ENCODE assay signal across 11 cellular contexts in genomic region chr5:160873560-160874200, GRCh38. TPM values are rescaled to one million over a fixed set of nuclear protein-coding genes. Genes with fewer than 3 reads are reported as not detected.
DNase-seq lines count a peak whose midpoint lies in the region; ATAC-seq, FAIRE-seq and TF ChIP-seq lines count a peak whose summit lies in the region.
"Not testable (repeated sequence)": the region's sequence is repeated elsewhere in the genome, so short reads cannot be mapped to it uniquely, and the experiment has no call there.
"Had no signal": no experiment of that assay in that cellular context is flagged by ENCODE, and none has a peak within 500 bp of the region (broad histone marks: within the 10 kb centered on the region; RNA-seq: fewer than 3 reads in every experiment).

No MANE protein-coding gene starts in this region.

- H3K4me1 ChIP-seq in ES-I3 (ENCODE audit: insufficient read depth, low read length); NT2/D1 (ENCODE audit: insufficient read depth, insufficient read length); ectodermal cell (ENCODE audit: control insufficient read depth, insufficient read depth, low read length); iPS DF 6.9 (ENCODE audit: control insufficient read depth, insufficient read depth, low read length); HepG2 (ENCODE audit: insufficient read depth, low read length); small intestine (ENCODE audit: control insufficient read depth in 2 of 2, insufficient read depth in 1 of 2, low read depth in 1 of 2, low read length in 1 of 2): not testable (repeated sequence)

- H3K27me3 Mint-ChIP-seq in nephron progenitor cell (ENCODE audit: low read depth, poor library complexity): not testable (repeated sequence)

- CTCF ChIA-PET in HepG2 (lab: Yijun Ruan, JAX; ENCODE audit: low intra/inter-chr PET ratio, low total read pairs): not testable (repeated sequence)

- H3K4me3 Mint-ChIP-seq in nephron progenitor cell: peak overlapping the region; percentile 85

- H3K36me3 ChIP-seq in ES-I3 (ENCODE audit: insufficient read depth, low read length); NT2/D1 (ENCODE audit: insufficient read depth, insufficient read length, low read length); ectodermal cell (ENCODE audit: control insufficient read depth, insufficient read depth, low read length); iPS DF 6.9 (ENCODE audit: control insufficient read depth, insufficient read depth, low read length); HepG2 (replicated peaks in 1 of 2; ENCODE audit: control insufficient read depth in 1 of 2, insufficient read depth in 2 of 2, low read length in 2 of 2); small intestine (ENCODE audit: control insufficient read depth in 2 of 2, insufficient read depth in 2 of 2, low read length in 2 of 2): not testable (repeated sequence)

- H3K9me3 Mint-ChIP-seq in nephron progenitor cell: peaks cover 14% of the 10 kb centered on the region

- not testable (repeated sequence) for H3K27ac Mint-ChIP-seq in nephron progenitor cell

- H3K79me2 ChIP-seq in HepG2 (ENCODE audit: insufficient read depth, low read length): not testable (repeated sequence)

- H3K27ac ChIP-seq in ectodermal cell (ENCODE audit: insufficient read depth, low read depth, low read length, poor library complexity, severe bottlenecking); iPS DF 6.9 (ENCODE audit: low read length); HepG2 (ENCODE audit: extremely low read length, insufficient read depth, low read length); small intestine (ENCODE audit: low read depth in 1 of 2, low read length in 1 of 2): not testable (repeated sequence)

- H3K4me1 Mint-ChIP-seq in nephron progenitor cell: peaks cover 32% of the 10 kb centered on the region

- TF ChIP-seq EP300 in HepG2 (IDR thresholded peaks at IDR 0.05; ENCODE audit: low read depth in 2 of 2, low read length in 2 of 2); HepG2 (CRISPR knock-in tag; IDR thresholded peaks at IDR 0.05; ENCODE audit: borderline replicate concordance): not testable (repeated sequence)

- not testable (repeated sequence) for BruUV-seq in HepG2 (replicated peaks; lab: Mats Ljungman, UMichigan)

- TF ChIP-seq CTCF in HepG2 (CRISPR knock-in tag; IDR thresholded peaks at IDR 0.05); nephron progenitor cell (IDR thresholded peaks at IDR 0.05): not testable (repeated sequence)

- POLR2A ChIA-PET in HepG2 (lab: Yijun Ruan, JAX): not testable (repeated sequence)

- not testable (repeated sequence) for DNase-seq in NT2/D1 (ENCODE audit: low read depth, low spot score); iPS DF 6.9 (ENCODE audit: low read depth, low spot score); HepG2 (ENCODE audit: low spot score)
- peak; percentile 40 for DNase-seq in nephron progenitor cell
- DNase-seq in small intestine: peak; percentile 36

- intact Hi-C loops in HepG2 (cut with micrococcal nuclease; ENCODE audit: unreplicated experiment): not testable (repeated sequence)

- not testable (repeated sequence) for H2AFZ ChIP-seq in HepG2 (ENCODE audit: low read length)

- H3K4me3 ChIP-seq in NT2/D1 (ENCODE audit: insufficient read length, low read depth) (peak overlapping the region; percentile 29), ectodermal cell (ENCODE audit: insufficient read depth, low read depth, low read length) (peak overlapping the region; percentile 20), iPS DF 6.9 (ENCODE audit: low read length) (peak overlapping the region; percentile 25; the same call in 1 of the 2 replicates)
- H3K4me3 ChIP-seq in HepG2 (replicated peaks in 1 of 3; ENCODE audit: insufficient read depth in 1 of 3, low read depth in 2 of 3, low read length in 3 of 3); small intestine (ENCODE audit: low read depth in 1 of 2, low read length in 2 of 2): not testable (repeated sequence)

- FAIRE-seq in HepG2 (lab: Jason Lieb, UNC); small intestine (lab: Jason Lieb, UNC): not testable (repeated sequence)

- TF ChIP-seq POLR2A in HepG2 (IDR thresholded peaks at IDR 0.05; ENCODE audit: insufficient read depth in 1 of 2, low read depth in 2 of 2, low read length in 2 of 2): not testable (repeated sequence)

- in situ Hi-C loops in HepG2 (cut with HindIII; ENCODE audit: extremely low pct_ligation_motif_present, low pct_unique_long_range_greater_than_20kb): not testable (repeated sequence)

- not testable (repeated sequence) for H3K9me3 ChIP-seq in ES-I3 (ENCODE audit: control insufficient read depth, insufficient read depth, low read length); NT2/D1 (ENCODE audit: insufficient read depth, low read length); ectodermal cell (ENCODE audit: control insufficient read depth, low read length); iPS DF 6.9 (ENCODE audit: control insufficient read depth, insufficient read depth, low read length); HepG2 (ENCODE audit: low read length); small intestine (ENCODE audit: control insufficient read depth, low read depth)

- peaks cover 10% of the 10 kb centered on the region for H3K36me3 Mint-ChIP-seq in nephron progenitor cell (ENCODE audit: low read depth)

- WGBS in ectodermal cell, 2 experiments: 11 to 16% methylated on average over 16 to 19 of the region's 21 CpGs
- no CpG with 5 or more reads among the region's 21 CpGs for WGBS in iPS DF 6.9 (ENCODE audit: insufficient coverage, insufficient read length)
- 79% methylated on average over 5 of the region's 21 CpGs for WGBS in HepG2 (ENCODE audit: low lambda C conversion rate)
- WGBS in small intestine, 3 donors: 6 to 26% (median 24%) methylated on average over 16 to 20 of the region's 21 CpGs

- H3K4me2 ChIP-seq in HepG2 (ENCODE audit: low read depth, low read length): 0 out of 2 replicates have a peak overlapping the region, but pooled peaks have one; percentile 18

- not testable (repeated sequence) for ATAC-seq in HepG2

- H3K9ac ChIP-seq in ES-I3 (ENCODE audit: low read depth, low read length): peak overlapping the region; percentile 54
- not testable (repeated sequence) for H3K9ac ChIP-seq in NT2/D1 (ENCODE audit: insufficient read length, low read depth); HepG2 (ENCODE audit: insufficient read depth, low read depth, low read length)

- H4K20me1 ChIP-seq in HepG2 (ENCODE audit: insufficient read depth, low read length): not testable (repeated sequence)

- not testable (repeated sequence) for H3K27me3 ChIP-seq in NT2/D1 (ENCODE audit: insufficient read depth, insufficient read length); ectodermal cell (ENCODE audit: control insufficient read depth, insufficient read depth, low read length, poor library complexity, severe bottlenecking); iPS DF 6.9 (ENCODE audit: control insufficient read depth, insufficient read depth, low read length); HepG2 (ENCODE audit: control insufficient read depth in 1 of 2, insufficient read depth in 2 of 2, low read length in 2 of 2); small intestine (ENCODE audit: control insufficient read depth in 2 of 2, insufficient read depth in 2 of 2, low read length in 2 of 2)

- not testable (repeated sequence) for TF ChIP-seq RAD21 in HepG2 (CRISPR knock-in tag; IDR thresholded peaks at IDR 0.05)

RNA-seq across cellular contexts. Expression of gene ATP10B, which starts 21.7 kb away (rescaled TPM):
- polyA plus RNA-seq in ectodermal cell (2013, experiment 1 of 4): not detected
- 0.18 TPM for polyA plus RNA-seq in ectodermal cell (2013, experiment 2 of 4)
- not detected for polyA plus RNA-seq in ectodermal cell (2013, experiment 3 of 4)
- polyA plus RNA-seq in ectodermal cell (2013, experiment 4 of 4): not detected
- total RNA-seq in HepG2 (2016; rRNA removed; fragmentation: Illumina TruSeq; extraction: Trizol): not detected in 2 replicates
- total RNA-seq in HepG2 (2016; cell fraction: cytosol; rRNA removed; fragmentation: Illumina TruSeq; extraction: Trizol; ENCODE audit: low read depth): not detected in 2 replicates
- total RNA-seq in HepG2 (2016; cell fraction: insoluble cytoplasmic fraction; rRNA removed; fragmentation: Illumina TruSeq; extraction: Trizol): not detected in 2 replicates
- not detected in 2 replicates for total RNA-seq in HepG2 (2016; cell fraction: membrane; rRNA removed; fragmentation: Illumina TruSeq; extraction: Trizol)
- total RNA-seq in HepG2 (2016; cell fraction: nucleus; rRNA removed; fragmentation: Illumina TruSeq; extraction: Trizol): not detected in 2 replicates
- polyA plus RNA-seq in HepG2 (2011; rRNA removed) (not detected in 2 replicates), small intestine (10 to 100 TPM in 1 of 3 donors, 1 to 10 TPM in 2; 3.4 to 33.7 (median 3.5) TPM)
- polyA plus RNA-seq in HepG2 (2011; cell fraction: cytosol; rRNA removed): not detected in 2 replicates
- polyA plus RNA-seq in HepG2 (2011; cell fraction: nucleus; rRNA removed): not detected in 2 replicates
- not detected in 2 replicates for polyA plus RNA-seq in HepG2 (2012)
- not detected in 2 replicates for polyA plus RNA-seq in HepG2 (2016; cell fraction: cytosol; fragmentation: Illumina TruSeq; extraction: Trizol; ENCODE audit: low read depth)
- polyA plus RNA-seq in HepG2 (2016; cell fraction: insoluble cytoplasmic fraction; fragmentation: Illumina TruSeq; extraction: Trizol; ENCODE audit: low read depth): not detected in 2 replicates
- polyA plus RNA-seq in HepG2 (2016; cell fraction: membrane; fragmentation: Illumina TruSeq; extraction: Trizol; ENCODE audit: low read depth): not detected in 2 replicates
- polyA plus RNA-seq in HepG2 (2016; cell fraction: nucleus; fragmentation: Illumina TruSeq; extraction: Trizol; ENCODE audit: insufficient read depth, low read depth): not detected in 2 replicates
- polyA minus RNA-seq in HepG2 (2011; rRNA and poly(A)+ RNA removed; ENCODE audit: low replicate concordance): not detected in 2 replicates
- polyA minus RNA-seq in HepG2 (2011; cell fraction: cytosol; rRNA and poly(A)+ RNA removed): not detected in 2 replicates
- not detected in 2 replicates for polyA minus RNA-seq in HepG2 (2011; cell fraction: nucleus; rRNA and poly(A)+ RNA removed)
- total RNA-seq: CD4-positive, alpha-beta T cell; GM23248 had no signal
- polyA plus RNA-seq: A549, BJ, GM23248 had no signal
